ENCODE assay signal across 35 cellular contexts in genomic region chr1:87510540-87510939, GRCh38.
"Had no signal": no experiment of that assay in that cellular context is flagged by ENCODE, and none has a peak within 500 bp of the region (broad histone marks: within the 10 kb centered on the region; RNA-seq: fewer than 3 reads in every experiment).

No MANE protein-coding gene starts in this region.

- H3K27me3 ChIP-seq: MG63 had no signal

- H3K9me3 ChIP-seq: MG63 had no signal

- DNase-seq: Karpas-422, Kasumi-1, MG63, MM.1S, MV-4-11, NCI-H1048, NCI-H1092, NCI-H1092 treated with DMSO at 0.1 percent for 48 hours, NCI-H1105, NCI-H1105 treated with DMSO at 0.1 percent for 48 hours, NCI-H1417, NCI-H1417 treated with DMSO at 0.1 percent for 48 hours, NCI-H1436, NCI-H1436 treated with DMSO at 0.1 percent for 48 hours, NCI-H146, NCI-H1694, NCI-H1694 treated with DMSO at 0.1 percent for 48 hours, NCI-H187, NCI-H187 treated with DMSO at 0.1 percent for 48 hours, NCI-H1930, NCI-H2029, NCI-H2029 treated with DMSO at 0.1 percent for 48 hours, NCI-H2081, NCI-H2081 treated with DMSO at 0.1 percent for 48 hours, NCI-H2171, NCI-H2171 treated with DMSO at 0.1 percent for 48 hours, NCI-H2227 treated with DMSO at 0.1 percent for 48 hours, NCI-H226, NCI-H345, NCI-H446, NCI-H446 treated with DMSO at 0.1 percent for 48 hours, NCI-H510A, NCI-H510A treated with DMSO at 0.1 percent for 48 hours, NCI-H524, NCI-H524 treated with DMSO at 0.1 percent for 48 hours had no signal

- H3K36me3 ChIP-seq: MG63 had no signal

- H3K4me3 ChIP-seq: MG63 had no signal
